Comparison of ENCODE assay signal across 15 cellular contexts in the genomic region with DNA sequence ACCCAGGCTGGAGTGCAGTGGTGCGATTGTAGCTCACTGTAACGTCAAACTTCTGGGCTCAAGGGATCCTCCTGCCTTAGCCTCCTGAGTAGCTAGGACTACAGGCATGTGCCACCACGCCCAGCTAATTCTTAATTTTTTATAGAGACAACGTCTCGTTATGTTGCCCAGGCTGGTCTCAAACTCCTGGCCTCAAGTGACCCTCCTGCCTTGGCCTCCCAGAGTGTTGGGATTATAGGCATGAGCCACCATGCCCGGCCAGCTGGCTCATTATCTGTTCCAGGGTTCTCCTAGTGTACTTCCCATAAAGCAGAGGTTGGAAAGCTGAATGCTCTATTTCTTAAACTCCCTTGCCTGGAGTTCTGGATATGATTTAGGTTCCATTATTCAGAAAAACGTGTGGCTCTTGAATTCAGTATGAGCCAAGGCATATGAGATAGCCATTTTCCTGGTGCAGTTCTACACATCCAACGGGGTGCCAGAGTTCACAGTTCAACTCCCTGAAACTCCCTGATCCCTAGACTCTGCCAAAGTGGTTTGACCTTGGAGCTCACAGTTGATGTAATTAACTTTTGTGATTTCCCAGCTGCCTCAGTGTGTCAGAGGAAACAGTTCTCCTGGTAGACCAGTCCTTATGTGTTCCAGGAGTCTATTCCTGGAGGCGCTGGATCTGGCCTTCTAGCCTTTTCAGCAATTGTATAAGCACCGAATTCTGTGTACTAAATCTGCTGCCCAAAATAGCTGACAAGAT. TPM values are rescaled to one million over a fixed set of nuclear protein-coding genes. Genes with fewer than 3 reads are reported as not detected.
DNase-seq lines count a peak whose midpoint lies in the region; ATAC-seq and TF ChIP-seq lines count a peak whose summit lies in the region.
"Had no signal": no experiment of that assay in that cellular context is flagged by ENCODE, and none has a peak within 500 bp of the region (broad histone marks: within the 10 kb centered on the region; RNA-seq: fewer than 3 reads in every experiment).

No MANE protein-coding gene starts in this region.

- H3K4me1 Mint-ChIP-seq in activated T-cell treated with anti-CD3 and anti-CD28 coated beads, Interleukin-2, amount 50 U/mL, for 72 hours (ENCODE audit: low read depth): peaks cover 100% of the 10 kb centered on the region
- H3K4me1 Mint-ChIP-seq in effector memory CD8-positive, alpha-beta T cell (ENCODE audit: low read depth in 2 of 2): peaks cover 59 to 89% of the 10 kb centered on the region in 2 donors

- no peak for ATAC-seq in activated T-cell treated with anti-CD3 and anti-CD28 coated beads, Interleukin-2, amount 50 U/mL, for 72 hours (replicated peaks in 1 of 2)
- no peak for ATAC-seq in effector memory CD8-positive, alpha-beta T cell (replicated peaks)
- peak; percentile 65 for ATAC-seq in mucosa of descending colon
- ATAC-seq in HG03108 (IDR thresholded peaks at IDR 0.05; ENCODE audit: unreplicated experiment): no peak
- ATAC-seq in HG03565 (IDR thresholded peaks at IDR 0.05; ENCODE audit: unreplicated experiment): no peak

- H3K27me3 Mint-ChIP-seq in activated T-cell treated with anti-CD3 and anti-CD28 coated beads, Interleukin-2, amount 50 U/mL, for 72 hours (ENCODE audit: low read depth): no peaks in the 10 kb centered on the region
- no peaks in the 10 kb centered on the region for H3K27me3 Mint-ChIP-seq in effector memory CD8-positive, alpha-beta T cell

- H3K9me3 ChIP-seq in mucosa of descending colon (no peaks in the 10 kb centered on the region), testis (no peaks in the 10 kb centered on the region)
- H3K9me3 ChIP-seq: breast epithelium, SJCRH30 had no signal

- no peaks in the 10 kb centered on the region for H3K27me3 ChIP-seq in testis
- H3K27me3 ChIP-seq: breast epithelium, SJCRH30 had no signal

- H3K4me1 ChIP-seq in mucosa of descending colon (ENCODE audit: low read depth) (peaks cover 6% of the 10 kb centered on the region), testis (peaks cover 73% of the 10 kb centered on the region)
- H3K4me1 ChIP-seq: breast epithelium, parathyroid adenoma, SJCRH30 had no signal

- TF ChIP-seq CTCF in mucosa of descending colon (IDR thresholded peaks at IDR 0.05) (no peak), testis (IDR thresholded peaks at IDR 0.05) (no peak)

- peak overlapping the region; percentile 79 for H3K27ac Mint-ChIP-seq in activated T-cell treated with anti-CD3 and anti-CD28 coated beads, Interleukin-2, amount 50 U/mL, for 72 hours
- H3K27ac Mint-ChIP-seq in effector memory CD8-positive, alpha-beta T cell: peak overlapping the region; percentile 81 to 84

- H3K4me3 Mint-ChIP-seq in activated T-cell treated with anti-CD3 and anti-CD28 coated beads, Interleukin-2, amount 50 U/mL, for 72 hours: no peak overlapping the region
- peak overlapping the region; percentile 37 for H3K4me3 Mint-ChIP-seq in effector memory CD8-positive, alpha-beta T cell

- no peaks in the 10 kb centered on the region for H3K36me3 ChIP-seq in mucosa of descending colon (ENCODE audit: low read depth)
- no peaks in the 10 kb centered on the region for H3K36me3 ChIP-seq in testis (ENCODE audit: low read depth, missing control alignments)
- H3K36me3 ChIP-seq: breast epithelium had no signal

- intact Hi-C loops in mucosa of descending colon (cut with DNase I, micrococcal nuclease): no loop called here
- intact Hi-C loops in testis (cut with DNase I; ENCODE audit: low total_unique reads): no loop called here

- DNase-seq in activated T-cell treated with anti-CD3 and anti-CD28 coated beads, Interleukin-2, amount 50 U/mL, for 72 hours: no peak
- DNase-seq in activated T-cell treated with anti-CD3 and anti-CD28 coated beads, Interleukin-2, amount 50 U/mL, for 48 hours: no peak
- DNase-seq in effector memory CD8-positive, alpha-beta T cell: no peak
- DNase-seq in mucosa of descending colon: no peak
- peak; percentile 75 for DNase-seq in testis
- no peak for DNase-seq in OCI-M1 (lab: John Stamatoyannopoulos, UW)
- DNase-seq: activated naive CD4-positive, alpha-beta T cell; NCI-H1092 treated with DMSO at 0.1 percent for 48 hours; SJCRH30 had no signal

- WGBS in testis, 2 donors: 52 to 71% methylated on average over 10 of the region's 10 CpGs

- peaks cover 4 to 10% of the 10 kb centered on the region in 2 donors for H3K36me3 Mint-ChIP-seq in activated T-cell treated with anti-CD3 and anti-CD28 coated beads, Interleukin-2, amount 50 U/mL, for 72 hours (ENCODE audit: insufficient read depth in 2 of 2)
- H3K36me3 Mint-ChIP-seq in effector memory CD8-positive, alpha-beta T cell (ENCODE audit: insufficient read depth): peaks cover 39% of the 10 kb centered on the region

- no peak overlapping the region for H3K4me3 ChIP-seq in mucosa of descending colon
- no peak overlapping the region for H3K4me3 ChIP-seq in testis
- H3K4me3 ChIP-seq: breast epithelium, SJCRH30 had no signal

- H3K9me3 Mint-ChIP-seq in activated T-cell treated with anti-CD3 and anti-CD28 coated beads, Interleukin-2, amount 50 U/mL, for 72 hours: no peaks in the 10 kb centered on the region
- no peaks in the 10 kb centered on the region for H3K9me3 Mint-ChIP-seq in effector memory CD8-positive, alpha-beta T cell

- TF ChIP-seq POLR2A in testis (IDR thresholded peaks at IDR 0.05): no peak

- H3K27ac ChIP-seq in testis: peak overlapping the region; percentile 39 to 64
- H3K27ac ChIP-seq: parathyroid adenoma, SJCRH30 had no signal

RNA-seq across cellular contexts. Expression of a gene that starts 21.6 kb away (rescaled TPM):
- total RNA-seq in activated T-cell treated with anti-CD3 and anti-CD28 coated beads, Interleukin-2, amount 50 U/mL, for 72 hours: 10 to 100 TPM; 32.8 to 57.5 TPM
- 10 to 100 TPM in 1 of 3 donors, 1 to 10 TPM in 2; 1.6 to 15.3 (median 5.0) TPM for total RNA-seq in mucosa of descending colon
- 1 to 10 TPM in 1 of 2 donors, under 1 TPM in 1; 0.39 to 6.9 TPM for total RNA-seq in testis
- polyA plus RNA-seq in testis (ENCODE audit: insufficient read depth, low read depth, low replicate concordance): 2.3 TPM
- total RNA-seq: G401, SJCRH30 had no signal

RNA-seq across cellular contexts. Expression of a gene that starts 27.4 kb away (rescaled TPM):
- total RNA-seq in activated T-cell treated with anti-CD3 and anti-CD28 coated beads, Interleukin-2, amount 50 U/mL, for 72 hours: 10 to 100 TPM; 12.4 to 17.3 TPM
- total RNA-seq in mucosa of descending colon (under 1 TPM; 0.35 to 0.60 (median 0.46) TPM), testis (10 to 100 TPM in 1 of 2 donors, 1 to 10 TPM in 1; 8.5 to 16.6 TPM)
- 18.0 TPM for polyA plus RNA-seq in testis (ENCODE audit: insufficient read depth, low read depth, low replicate concordance)
- total RNA-seq: G401, SJCRH30, temporal lobe had no signal

Comparison
In these comparisons a context has a peak if more than half of its experiments do, and no peak if none do; other contexts are left out.
1. H3K4me3 Mint-ChIP-seq: peak in effector memory CD8-positive, alpha-beta T cell (2 of 2); none in activated T-cell treated with anti-CD3 and anti-CD28 coated beads, Interleukin-2, amount 50 U/mL, for 72 hours (0 of 2).
2. RNA of a gene that starts 27.4 kb away (total RNA-seq): 12.4 to 17.3 TPM in activated T-cell treated with anti-CD3 and anti-CD28 coated beads, Interleukin-2, amount 50 U/mL, for 72 hours and 8.5 to 16.6 TPM in testis; 0.35 to 0.60 TPM in mucosa of descending colon; every median in the first group is over 4 times any median in the second.